ENCODE assay signal across 10 cellular contexts in the genomic region with DNA sequence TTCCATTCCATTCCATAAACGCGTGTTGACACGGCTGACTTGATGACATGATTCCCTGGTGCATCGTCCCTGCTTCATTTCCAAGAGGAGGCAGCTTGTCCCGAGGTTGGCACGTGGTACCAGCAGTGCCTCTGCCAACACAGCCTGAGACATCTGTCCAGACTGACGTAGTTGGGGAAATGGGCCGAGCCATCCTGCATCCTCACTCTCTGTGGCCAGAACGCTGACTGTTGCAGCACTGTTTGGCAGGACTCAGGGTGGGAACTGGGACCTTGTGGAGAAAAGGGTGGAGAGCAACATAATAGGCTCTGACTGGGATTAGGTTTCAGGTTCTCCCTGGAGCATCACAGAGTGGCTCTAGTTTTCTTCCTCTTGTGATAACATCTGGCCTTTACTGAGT.
DNase-seq lines count a peak whose midpoint lies in the region; ATAC-seq and TF ChIP-seq lines count a peak whose summit lies in the region.
"Had no signal": no experiment of that assay in that cellular context is flagged by ENCODE, and none has a peak within 500 bp of the region (broad histone marks: within the 10 kb centered on the region; RNA-seq: fewer than 3 reads in every experiment).

No MANE protein-coding gene starts in this region.

- intact Hi-C loops in right cardiac atrium (cut with DNase I): no loop called here
- intact Hi-C loops in activated CD4-positive, alpha-beta T cell treated with anti-CD3 and anti-CD28 coated beads, Interleukin-2, amount 10 ng/mL, durations not matched to agents 24 days and 14 days (cut with micrococcal nuclease): no loop called here

- no peak overlapping the region for H3K4me3 ChIP-seq in HFF-Myc (replicated peaks; ENCODE audit: low read depth, low read length)
- H3K4me3 ChIP-seq in right cardiac atrium (ENCODE audit: low read length): no peak overlapping the region
- H3K4me3 ChIP-seq: lung had no signal

- H3K27me3 ChIP-seq in right cardiac atrium (ENCODE audit: control insufficient read depth, insufficient read depth): no peaks in the 10 kb centered on the region

- ATAC-seq in right cardiac atrium: peak; percentile 74 to 76
- no peak for ATAC-seq in HG03457 (IDR thresholded peaks at IDR 0.05; ENCODE audit: unreplicated experiment)

- peak overlapping the region; percentile 63 for H3K27ac ChIP-seq in right cardiac atrium (ENCODE audit: low read length)

- no peaks in the 10 kb centered on the region for H3K27me3 Mint-ChIP-seq in brain
- peaks cover 2% of the 10 kb centered on the region for H3K27me3 Mint-ChIP-seq in activated CD4-positive, alpha-beta T cell treated with anti-CD3 and anti-CD28 coated beads, Interleukin-2, amount 10 ng/mL, durations not matched to agents 24 days and 14 days

- peaks cover 23% of the 10 kb centered on the region for H3K4me1 ChIP-seq in right cardiac atrium (ENCODE audit: control insufficient read depth, insufficient read depth, low read length)

- peak overlapping the region in 3 of 5 experiments; percentile 20 to 52 (median 40) for H3K4me3 Mint-ChIP-seq in brain
- no peak overlapping the region for H3K4me3 Mint-ChIP-seq in activated CD4-positive, alpha-beta T cell treated with anti-CD3 and anti-CD28 coated beads, Interleukin-2, amount 10 ng/mL, durations not matched to agents 24 days and 14 days
- H3K4me3 Mint-ChIP-seq: activated CD4-positive, alpha-beta T cell treated with anti-CD3 and anti-CD28 coated beads, Interleukin-2, amount 10 ng/mL, durations not matched to agents 7 days and 5 days had no signal

- peaks cover 94% of the 10 kb centered on the region for H3K4me1 Mint-ChIP-seq in brain
- no peaks in the 10 kb centered on the region for H3K4me1 Mint-ChIP-seq in activated CD4-positive, alpha-beta T cell treated with anti-CD3 and anti-CD28 coated beads, Interleukin-2, amount 10 ng/mL, durations not matched to agents 24 days and 14 days
- H3K4me1 Mint-ChIP-seq: activated CD4-positive, alpha-beta T cell treated with anti-CD3 and anti-CD28 coated beads, Interleukin-2, amount 10 ng/mL, durations not matched to agents 7 days and 5 days had no signal

- TF ChIP-seq CTCF in HFF-Myc (IDR thresholded peaks at IDR 0.05; ENCODE audit: low read depth, low read length, missing control alignments) (no peak), brain (conservative IDR thresholded peaks at IDR 0.05) (no peak)

- peaks cover 0 to 6% (median 4%) of the 10 kb centered on the region in 5 experiments for H3K9me3 Mint-ChIP-seq in brain
- no peaks in the 10 kb centered on the region for H3K9me3 Mint-ChIP-seq in activated CD4-positive, alpha-beta T cell treated with anti-CD3 and anti-CD28 coated beads, Interleukin-2, amount 10 ng/mL, durations not matched to agents 24 days and 14 days
- H3K9me3 Mint-ChIP-seq: activated CD4-positive, alpha-beta T cell treated with anti-CD3 and anti-CD28 coated beads, Interleukin-2, amount 10 ng/mL, durations not matched to agents 7 days and 5 days had no signal

- WGBS in right cardiac atrium: 42% methylated on average over 9 of the region's 9 CpGs

- H3K9me3 ChIP-seq in right cardiac atrium (ENCODE audit: control insufficient read depth, low read length): no peaks in the 10 kb centered on the region

- peak overlapping the region; percentile 69 to 89 (median 73) for H3K27ac Mint-ChIP-seq in brain
- no peak overlapping the region for H3K27ac Mint-ChIP-seq in activated CD4-positive, alpha-beta T cell treated with anti-CD3 and anti-CD28 coated beads, Interleukin-2, amount 10 ng/mL, durations not matched to agents 24 days and 14 days
- H3K27ac Mint-ChIP-seq: activated CD4-positive, alpha-beta T cell treated with anti-CD3 and anti-CD28 coated beads, Interleukin-2, amount 10 ng/mL, durations not matched to agents 7 days and 5 days had no signal

- DNase-seq in HFF-Myc (ENCODE audit: extremely low read depth, low read depth) (peak; percentile 62), right cardiac atrium (peak; percentile 93 to 94 (median 93)), stromal cell of bone marrow (ENCODE audit: low read depth) (peak; percentile 96), iPS-NIHi7 (ENCODE audit: extremely low spot score) (no peak)
- no peak for DNase-seq in stimulated activated naive CD4-positive, alpha-beta T cell (lab: John Stamatoyannopoulos, UW)
- DNase-seq in activated CD4-positive, alpha-beta T cell treated with anti-CD3 and anti-CD28 coated beads, Interleukin-2, amount 10 ng/mL, durations not matched to agents 24 days and 14 days: no peak
- DNase-seq: activated CD4-positive, alpha-beta T cell treated with anti-CD3 and anti-CD28 coated beads, Interleukin-2, amount 10 ng/mL, durations not matched to agents 7 days and 5 days had no signal

- no peaks in the 10 kb centered on the region for H3K36me3 Mint-ChIP-seq in brain
- no peaks in the 10 kb centered on the region for H3K36me3 Mint-ChIP-seq in activated CD4-positive, alpha-beta T cell treated with anti-CD3 and anti-CD28 coated beads, Interleukin-2, amount 10 ng/mL, durations not matched to agents 24 days and 14 days (ENCODE audit: low read depth)

Comparison
In these comparisons a context has a peak if more than half of its experiments do, and no peak if none do; other contexts are left out.
1. DNase-seq: peak in HFF-Myc (single experiment), right cardiac atrium (3 of 3) and stromal cell of bone marrow (single experiment); none in stimulated activated naive CD4-positive, alpha-beta T cell (0 of 6), activated CD4-positive, alpha-beta T cell treated with anti-CD3 and anti-CD28 coated beads, Interleukin-2, amount 10 ng/mL, durations not matched to agents 24 days and 14 days (single experiment) and iPS-NIHi7 (single experiment).